ENCODE assay signal across 1 cellular context in the genomic region with DNA sequence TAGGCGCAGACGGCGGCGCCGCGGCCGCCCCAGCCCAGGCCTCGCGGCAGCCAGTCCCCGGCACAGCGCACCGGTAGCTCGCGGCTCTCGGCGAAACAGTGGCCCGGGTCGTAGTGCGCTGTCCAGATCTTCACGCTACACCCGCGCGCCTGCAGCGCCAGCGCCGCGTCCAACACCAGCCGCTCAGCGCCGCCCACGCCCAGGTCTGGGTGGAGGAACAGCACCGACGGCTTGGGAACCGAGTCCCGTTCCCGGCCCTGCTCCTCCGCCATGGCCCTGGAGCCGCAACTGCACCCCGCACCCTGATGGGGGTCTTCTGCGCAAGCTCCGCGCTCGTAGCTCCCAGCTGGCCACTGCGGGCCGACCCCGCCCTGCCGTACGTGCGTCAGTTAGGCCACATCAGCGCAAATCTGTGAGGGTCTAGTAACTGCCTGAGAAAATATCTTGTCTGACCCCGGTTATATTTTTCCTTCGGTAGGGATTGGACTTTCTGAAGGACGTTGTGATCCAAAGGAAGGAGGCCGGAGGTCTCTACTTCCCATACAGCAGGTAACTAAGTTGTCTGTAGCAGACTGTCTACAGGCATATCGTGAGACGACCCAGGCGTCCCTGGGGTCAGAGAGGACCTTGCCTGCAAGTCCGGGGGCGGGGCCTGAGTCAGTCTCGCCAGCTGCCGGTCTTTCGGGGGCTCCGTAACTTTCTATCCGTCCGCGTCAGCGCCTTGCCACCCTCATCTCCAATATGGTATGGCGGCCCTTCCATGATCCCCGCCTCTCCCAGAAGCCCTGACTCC.
TF ChIP-seq lines count a peak whose summit lies in the region.

A gene with protein sequence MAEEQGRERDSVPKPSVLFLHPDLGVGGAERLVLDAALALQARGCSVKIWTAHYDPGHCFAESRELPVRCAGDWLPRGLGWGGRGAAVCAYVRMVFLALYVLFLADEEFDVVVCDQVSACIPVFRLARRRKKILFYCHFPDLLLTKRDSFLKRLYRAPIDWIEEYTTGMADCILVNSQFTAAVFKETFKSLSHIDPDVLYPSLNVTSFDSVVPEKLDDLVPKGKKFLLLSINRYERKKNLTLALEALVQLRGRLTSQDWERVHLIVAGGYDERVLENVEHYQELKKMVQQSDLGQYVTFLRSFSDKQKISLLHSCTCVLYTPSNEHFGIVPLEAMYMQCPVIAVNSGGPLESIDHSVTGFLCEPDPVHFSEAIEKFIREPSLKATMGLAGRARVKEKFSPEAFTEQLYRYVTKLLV (minus strand): TSS at position 320 of the 793 bp plus-strand sequence. CDS start 48 bp downstream, at position 272.
A gene (plus strand): TSS at position 660 of the 793 bp plus-strand sequence. CDS start 82 bp downstream, at position 742.

TF ChIP-seq in GM23338, 12 proteins besides CTCF, POLR2A, EP300 and RAD21:
- TF ChIP-seq CREB1 (CRISPR knock-in tag; IDR thresholded peaks at IDR 0.05; ENCODE audit: low read depth) (peak; percentile 77; the same call in 1 of the 2 replicates), ZNF331 (CRISPR knock-in tag; IDR thresholded peaks at IDR 0.05; ENCODE audit: low read depth) (no peak), POLR2AphosphoS5 (IDR thresholded peaks at IDR 0.05; ENCODE audit: low read depth) (peak; percentile 95), ZNF114 (CRISPR knock-in tag; IDR thresholded peaks at IDR 0.05) (no peak)
- TF ChIP-seq, protein P1, sequence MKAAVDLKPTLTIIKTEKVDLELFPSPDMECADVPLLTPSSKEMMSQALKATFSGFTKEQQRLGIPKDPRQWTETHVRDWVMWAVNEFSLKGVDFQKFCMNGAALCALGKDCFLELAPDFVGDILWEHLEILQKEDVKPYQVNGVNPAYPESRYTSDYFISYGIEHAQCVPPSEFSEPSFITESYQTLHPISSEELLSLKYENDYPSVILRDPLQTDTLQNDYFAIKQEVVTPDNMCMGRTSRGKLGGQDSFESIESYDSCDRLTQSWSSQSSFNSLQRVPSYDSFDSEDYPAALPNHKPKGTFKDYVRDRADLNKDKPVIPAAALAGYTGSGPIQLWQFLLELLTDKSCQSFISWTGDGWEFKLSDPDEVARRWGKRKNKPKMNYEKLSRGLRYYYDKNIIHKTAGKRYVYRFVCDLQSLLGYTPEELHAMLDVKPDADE (IDR thresholded peaks at IDR 0.05): peak; percentile 49; the same call in 1 of the 2 replicates
- TF ChIP-seq, protein P2, sequence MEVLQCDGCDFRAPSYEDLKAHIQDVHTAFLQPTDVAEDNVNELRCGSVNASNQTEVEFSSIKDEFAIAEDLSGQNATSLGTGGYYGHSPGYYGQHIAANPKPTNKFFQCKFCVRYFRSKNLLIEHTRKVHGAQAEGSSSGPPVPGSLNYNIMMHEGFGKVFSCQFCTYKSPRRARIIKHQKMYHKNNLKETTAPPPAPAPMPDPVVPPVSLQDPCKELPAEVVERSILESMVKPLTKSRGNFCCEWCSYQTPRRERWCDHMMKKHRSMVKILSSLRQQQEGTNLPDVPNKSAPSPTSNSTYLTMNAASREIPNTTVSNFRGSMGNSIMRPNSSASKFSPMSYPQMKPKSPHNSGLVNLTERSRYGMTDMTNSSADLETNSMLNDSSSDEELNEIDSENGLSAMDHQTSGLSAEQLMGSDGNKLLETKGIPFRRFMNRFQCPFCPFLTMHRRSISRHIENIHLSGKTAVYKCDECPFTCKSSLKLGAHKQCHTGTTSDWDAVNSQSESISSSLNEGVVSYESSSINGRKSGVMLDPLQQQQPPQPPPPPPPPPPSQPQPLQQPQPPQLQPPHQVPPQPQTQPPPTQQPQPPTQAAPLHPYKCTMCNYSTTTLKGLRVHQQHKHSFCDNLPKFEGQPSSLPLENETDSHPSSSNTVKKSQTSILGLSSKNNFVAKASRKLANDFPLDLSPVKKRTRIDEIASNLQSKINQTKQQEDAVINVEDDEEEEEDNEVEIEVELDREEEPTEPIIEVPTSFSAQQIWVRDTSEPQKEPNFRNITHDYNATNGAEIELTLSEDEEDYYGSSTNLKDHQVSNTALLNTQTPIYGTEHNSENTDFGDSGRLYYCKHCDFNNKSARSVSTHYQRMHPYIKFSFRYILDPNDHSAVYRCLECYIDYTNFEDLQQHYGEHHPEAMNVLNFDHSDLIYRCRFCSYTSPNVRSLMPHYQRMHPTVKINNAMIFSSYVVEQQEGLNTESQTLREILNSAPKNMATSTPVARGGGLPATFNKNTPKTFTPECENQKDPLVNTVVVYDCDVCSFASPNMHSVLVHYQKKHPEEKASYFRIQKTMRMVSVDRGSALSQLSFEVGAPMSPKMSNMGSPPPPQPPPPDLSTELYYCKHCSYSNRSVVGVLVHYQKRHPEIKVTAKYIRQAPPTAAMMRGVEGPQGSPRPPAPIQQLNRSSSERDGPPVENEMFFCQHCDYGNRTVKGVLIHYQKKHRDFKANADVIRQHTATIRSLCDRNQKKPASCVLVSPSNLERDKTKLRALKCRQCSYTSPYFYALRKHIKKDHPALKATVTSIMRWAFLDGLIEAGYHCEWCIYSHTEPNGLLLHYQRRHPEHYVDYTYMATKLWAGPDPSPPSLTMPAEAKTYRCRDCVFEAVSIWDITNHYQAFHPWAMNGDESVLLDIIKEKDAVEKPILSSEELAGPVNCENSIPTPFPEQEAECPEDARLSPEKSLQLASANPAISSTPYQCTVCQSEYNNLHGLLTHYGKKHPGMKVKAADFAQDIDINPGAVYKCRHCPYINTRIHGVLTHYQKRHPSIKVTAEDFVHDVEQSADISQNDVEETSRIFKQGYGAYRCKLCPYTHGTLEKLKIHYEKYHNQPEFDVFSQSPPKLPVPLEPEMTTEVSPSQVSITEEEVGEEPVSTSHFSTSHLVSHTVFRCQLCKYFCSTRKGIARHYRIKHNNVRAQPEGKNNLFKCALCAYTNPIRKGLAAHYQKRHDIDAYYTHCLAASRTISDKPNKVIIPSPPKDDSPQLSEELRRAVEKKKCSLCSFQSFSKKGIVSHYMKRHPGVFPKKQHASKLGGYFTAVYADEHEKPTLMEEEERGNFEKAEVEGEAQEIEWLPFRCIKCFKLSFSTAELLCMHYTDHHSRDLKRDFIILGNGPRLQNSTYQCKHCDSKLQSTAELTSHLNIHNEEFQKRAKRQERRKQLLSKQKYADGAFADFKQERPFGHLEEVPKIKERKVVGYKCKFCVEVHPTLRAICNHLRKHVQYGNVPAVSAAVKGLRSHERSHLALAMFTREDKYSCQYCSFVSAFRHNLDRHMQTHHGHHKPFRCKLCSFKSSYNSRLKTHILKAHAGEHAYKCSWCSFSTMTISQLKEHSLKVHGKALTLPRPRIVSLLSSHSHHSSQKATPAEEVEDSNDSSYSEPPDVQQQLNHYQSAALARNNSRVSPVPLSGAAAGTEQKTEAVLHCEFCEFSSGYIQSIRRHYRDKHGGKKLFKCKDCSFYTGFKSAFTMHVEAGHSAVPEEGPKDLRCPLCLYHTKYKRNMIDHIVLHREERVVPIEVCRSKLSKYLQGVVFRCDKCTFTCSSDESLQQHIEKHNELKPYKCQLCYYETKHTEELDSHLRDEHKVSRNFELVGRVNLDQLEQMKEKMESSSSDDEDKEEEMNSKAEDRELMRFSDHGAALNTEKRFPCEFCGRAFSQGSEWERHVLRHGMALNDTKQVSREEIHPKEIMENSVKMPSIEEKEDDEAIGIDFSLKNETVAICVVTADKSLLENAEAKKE (CRISPR knock-in tag; IDR thresholded peaks at IDR 0.05): no peak
TF ChIP-seq in GM23338: peak in this region for 3.
